24 cellular contexts compared by ENCODE assay signal in the genomic region with DNA sequence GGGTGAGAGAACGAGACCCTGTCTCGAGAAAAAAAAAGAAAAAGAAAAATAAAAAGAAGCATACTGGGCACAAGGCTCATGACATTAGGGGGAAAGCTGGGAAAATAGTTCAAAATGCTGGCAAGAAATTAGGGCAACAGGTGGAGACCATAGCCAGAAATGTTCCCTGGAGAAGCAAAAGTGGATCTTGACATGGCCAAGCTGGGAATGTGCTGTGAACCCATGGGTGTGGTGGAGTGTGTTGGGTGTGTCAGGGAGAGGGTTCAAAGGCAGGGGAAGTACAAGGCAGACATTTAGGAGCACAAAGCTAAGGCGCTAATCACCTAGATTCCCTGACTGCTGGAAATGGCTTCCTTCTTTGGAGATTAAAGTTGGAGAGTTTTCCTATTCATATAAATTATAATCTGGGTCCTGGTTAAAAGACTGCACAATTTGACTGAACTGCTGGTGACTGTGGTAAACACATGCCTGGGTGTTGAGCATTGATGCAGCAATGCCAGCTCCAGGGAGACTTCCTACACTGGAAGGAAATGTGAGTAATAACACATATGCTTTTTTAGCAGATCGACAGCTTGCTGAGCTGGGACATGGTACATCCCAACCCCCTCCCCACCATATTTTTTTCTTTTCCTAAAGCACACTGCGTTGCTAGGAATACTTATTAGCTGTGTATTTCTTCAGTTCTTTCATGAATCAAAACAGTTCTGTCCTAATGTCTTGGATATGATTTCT.
DNase-seq lines count a peak whose midpoint lies in the region; FAIRE-seq and TF ChIP-seq lines count a peak whose summit lies in the region.
"Had no signal": no experiment of that assay in that cellular context is flagged by ENCODE, and none has a peak within 500 bp of the region (broad histone marks: within the 10 kb centered on the region; RNA-seq: fewer than 3 reads in every experiment).

No MANE protein-coding gene starts in this region.

- H3K27ac Mint-ChIP-seq in endodermal cell: no peak overlapping the region
- H3K27ac Mint-ChIP-seq: activated CD8-positive, alpha-beta memory T cell treated with anti-CD3 and anti-CD28 coated beads, Interleukin-2, amount 10 ng/mL, durations not matched to agents 7 days and 5 days; activated naive CD8-positive, alpha-beta T cell treated with anti-CD3 and anti-CD28 coated beads for 36 hours; memory B cell; natural killer cell had no signal

- FAIRE-seq in bronchial epithelial cell (lab: Jason Lieb, UNC): no peak
- FAIRE-seq: K562 had no signal

- H3K36me3 Mint-ChIP-seq in endodermal cell (ENCODE audit: low read depth): no peaks in the 10 kb centered on the region
- H3K36me3 Mint-ChIP-seq: activated CD8-positive, alpha-beta memory T cell treated with anti-CD3 and anti-CD28 coated beads, Interleukin-2, amount 10 ng/mL, durations not matched to agents 7 days and 5 days; activated naive CD8-positive, alpha-beta T cell treated with anti-CD3 and anti-CD28 coated beads for 36 hours; memory B cell; natural killer cell had no signal

- no peaks in the 10 kb centered on the region for H3K36me3 ChIP-seq in bronchial epithelial cell (ENCODE audit: control insufficient read depth, insufficient read depth, low read length)
- no peaks in the 10 kb centered on the region for H3K36me3 ChIP-seq in endodermal cell (ENCODE audit: control insufficient read depth, insufficient read depth, low read length)

- 90% methylated on average over 2 to 5 of the region's 5 CpGs for WGBS in endodermal cell (ENCODE audit: insufficient coverage in 1 of 2, insufficient read length in 1 of 2), 2 experiments

- H3K4me3 Mint-ChIP-seq in endodermal cell: no peak overlapping the region
- H3K4me3 Mint-ChIP-seq: activated CD8-positive, alpha-beta memory T cell treated with anti-CD3 and anti-CD28 coated beads, Interleukin-2, amount 10 ng/mL, durations not matched to agents 7 days and 5 days; activated naive CD8-positive, alpha-beta T cell treated with anti-CD3 and anti-CD28 coated beads for 36 hours; memory B cell; natural killer cell had no signal

- no peaks in the 10 kb centered on the region for H3K9me3 ChIP-seq in endodermal cell (ENCODE audit: control insufficient read depth, low read length)

- no peaks in the 10 kb centered on the region for H3K4me1 ChIP-seq in endodermal cell (ENCODE audit: control insufficient read depth, insufficient read depth, low read length)

- H3K9me3 Mint-ChIP-seq in endodermal cell: no peaks in the 10 kb centered on the region
- H3K9me3 Mint-ChIP-seq: activated naive CD8-positive, alpha-beta T cell treated with anti-CD3 and anti-CD28 coated beads for 36 hours; natural killer cell had no signal

- H3K9ac ChIP-seq in endodermal cell (ENCODE audit: extremely low read depth, low read length, poor library complexity, severe bottlenecking): no peak overlapping the region

- H3K27me3 ChIP-seq in bronchial epithelial cell (ENCODE audit: control insufficient read depth, insufficient read depth, low read length) (no peaks in the 10 kb centered on the region), endodermal cell (ENCODE audit: control insufficient read depth, insufficient read depth, low read length, poor library complexity, severe bottlenecking) (no peaks in the 10 kb centered on the region)
- H3K27me3 ChIP-seq: hepatocyte had no signal

- no peak for TF ChIP-seq CTCF in bronchial epithelial cell (IDR thresholded peaks at IDR 0.05; ENCODE audit: insufficient read depth, low read length, severe bottlenecking)
- TF ChIP-seq CTCF in foreskin fibroblast (IDR thresholded peaks at IDR 0.05; ENCODE audit: low read depth, low read length): no peak
- no peak for TF ChIP-seq CTCF in endodermal cell (conservative IDR thresholded peaks at IDR 0.05)

- peaks cover 4% of the 10 kb centered on the region for H3K4me1 Mint-ChIP-seq in endodermal cell
- H3K4me1 Mint-ChIP-seq: activated naive CD8-positive, alpha-beta T cell treated with anti-CD3 and anti-CD28 coated beads for 36 hours; natural killer cell had no signal

- H3K27ac ChIP-seq in endodermal cell (ENCODE audit: low read depth, low read length): no peak overlapping the region
- H3K27ac ChIP-seq: C4-2B, hepatocyte had no signal

- H3K27me3 Mint-ChIP-seq in endodermal cell (ENCODE audit: insufficient read depth): peaks cover 2% of the 10 kb centered on the region
- H3K27me3 Mint-ChIP-seq: activated CD8-positive, alpha-beta memory T cell treated with anti-CD3 and anti-CD28 coated beads, Interleukin-2, amount 10 ng/mL, durations not matched to agents 7 days and 5 days; activated naive CD8-positive, alpha-beta T cell treated with anti-CD3 and anti-CD28 coated beads for 36 hours; memory B cell had no signal

- DNase-seq in NCI-H2171 treated with DMSO at 0.1 percent for 48 hours (lab: John Stamatoyannopoulos, UW) (peak; percentile 5), NCI-H2171 (lab: John Stamatoyannopoulos, UW) (no peak), bronchial epithelial cell (ENCODE audit: low read depth) (peak; percentile 30), foreskin fibroblast (peak; percentile 64 to 77), superior temporal gyrus (ENCODE audit: extremely low spot score) (peak; percentile 54), endodermal cell (no peak)
- no peak for DNase-seq in stimulated activated CD4-positive, alpha-beta T cell treated with anti-CD3 and anti-CD28 coated beads, Interleukin-2, amount 100 ng/mL, for 48 hours
- no peak for DNase-seq in stimulated activated CD4-positive, alpha-beta T cell treated with anti-CD3 and anti-CD28 coated beads, Interleukin-12 subunit alpha, Interleukin-12 subunit beta, amount 100 ng/mL, for 4 hours
- DNase-seq: 8988T; activated CD4-positive, alpha-beta T cell treated with anti-CD3 and anti-CD28 coated beads for 1 hour; activated CD8-positive, alpha-beta memory T cell treated with anti-CD3 and anti-CD28 coated beads, Interleukin-2, amount 10 ng/mL, durations not matched to agents 7 days and 5 days; activated naive CD8-positive, alpha-beta T cell treated with anti-CD3 and anti-CD28 coated beads for 36 hours; DMS153; effector CD4-positive, alpha-beta T cell; islet precursor cell; natural killer cell; NCI-H2029 treated with DMSO at 0.1 percent for 48 hours; NCI-H524; RPMI8226; stimulated activated CD4-positive, alpha-beta T cell treated with anti-CD3 and anti-CD28 coated beads, Interleukin-4, amount 100 ng/mL, for 1 hour had no signal

- no peak overlapping the region for H3K4me3 ChIP-seq in bronchial epithelial cell (ENCODE audit: low read depth, low read length)
- H3K4me3 ChIP-seq in foreskin fibroblast (ENCODE audit: low read depth in 1 of 2, low read length in 2 of 2): no peak overlapping the region
- no peak overlapping the region for H3K4me3 ChIP-seq in endodermal cell (ENCODE audit: low read length)
- H3K4me3 ChIP-seq: hepatocyte, K562 had no signal

Comparison
In these comparisons a context has a peak if more than half of its experiments do, and no peak if none do; other contexts are left out.
1. DNase-seq: peak in NCI-H2171 treated with DMSO at 0.1 percent for 48 hours (single experiment), bronchial epithelial cell (single experiment), foreskin fibroblast (2 of 2) and superior temporal gyrus (single experiment); none in NCI-H2171 (single experiment), stimulated activated CD4-positive, alpha-beta T cell treated with anti-CD3 and anti-CD28 coated beads, Interleukin-2, amount 100 ng/mL, for 48 hours (0 of 2), stimulated activated CD4-positive, alpha-beta T cell treated with anti-CD3 and anti-CD28 coated beads, Interleukin-12 subunit alpha, Interleukin-12 subunit beta, amount 100 ng/mL, for 4 hours (single experiment) and endodermal cell (single experiment).